ENCODE assay signal across 8 cellular contexts in genomic region chr18:12657849-12658829, GRCh38. TPM values are rescaled to one million over a fixed set of nuclear protein-coding genes. Genes with fewer than 3 reads are reported as not detected.
DNase-seq lines count a peak whose midpoint lies in the region; ATAC-seq, FAIRE-seq and TF ChIP-seq lines count a peak whose summit lies in the region.

TSS of gene SPIRE1 (minus strand) at chr18:12658107. CDS start at chr18:12657866, 241 bp downstream.

- H3K4me3 ChIP-seq in CD4-positive, CD25-positive, alpha-beta regulatory T cell (ENCODE audit: low read depth, low read length) = peak within 1 kb of the TSS; percentile 76
- peak within 1 kb of the TSS; percentile 78 for H3K4me3 ChIP-seq in SJCRH30
- peak within 1 kb of the TSS; percentile 45 to 97 (median 53) for H3K4me3 ChIP-seq in adrenal gland
- H3K4me3 ChIP-seq in heart right ventricle = peak within 1 kb of the TSS; percentile 67 to 89 (median 82)
- peak within 1 kb of the TSS; percentile 63 to 87 (median 74) for H3K4me3 ChIP-seq in pancreas

- FAIRE-seq in pancreas (lab: Jason Lieb, UNC) = no peak

- H3K36me3 ChIP-seq in CD4-positive, CD25-positive, alpha-beta regulatory T cell (ENCODE audit: control insufficient read depth, insufficient read depth, low read length) = no peaks in the 10 kb centered on the region
- H3K36me3 ChIP-seq in SJCRH30 = no peaks in the 10 kb centered on the region
- H3K36me3 ChIP-seq in adrenal gland (replicated peaks in 1 of 2) = no peaks in the 10 kb centered on the region
- peaks cover 0 to 16% (median 0%) of the 10 kb centered on the region in 9 donors for H3K36me3 ChIP-seq in heart right ventricle
- H3K36me3 ChIP-seq in pancreas = no peaks in the 10 kb centered on the region

- H3K27ac ChIP-seq in CD4-positive, CD25-positive, alpha-beta regulatory T cell (ENCODE audit: insufficient read depth, low read length, poor library complexity, severe bottlenecking) = no peak within 1 kb of the TSS
- peak within 1 kb of the TSS; percentile 62 for H3K27ac ChIP-seq in SJCRH30
- H3K27ac ChIP-seq in adrenal gland = peak within 1 kb of the TSS; percentile 84 to 99 (median 97)
- H3K27ac ChIP-seq in heart right ventricle = peak within 1 kb of the TSS; percentile 73 to 98 (median 95)
- H3K27ac ChIP-seq in pancreas = peak within 1 kb of the TSS; percentile 72 to 93 (median 78)

- H3K27me3 ChIP-seq in CD4-positive, CD25-positive, alpha-beta regulatory T cell (ENCODE audit: control insufficient read depth, insufficient read depth, low read length) = peaks cover 8% of the 10 kb centered on the region
- H3K27me3 ChIP-seq in SJCRH30 (no peaks in the 10 kb centered on the region), adrenal gland (no peaks in the 10 kb centered on the region), heart right ventricle (no peaks in the 10 kb centered on the region), pancreas (no peaks in the 10 kb centered on the region)

- TF ChIP-seq POLR2A in adrenal gland (IDR thresholded peaks at IDR 0.05) = peak; percentile 3 to 82

- peaks cover 6 to 17% (median 10%) of the 10 kb centered on the region in 4 donors for H3K4me1 Mint-ChIP-seq in CD4-positive, CD25-positive, alpha-beta regulatory T cell

- peak; percentile 28 to 44 (median 33) for DNase-seq in CD4-positive, CD25-positive, alpha-beta regulatory T cell
- DNase-seq in SJCRH30 (peak; percentile 43 to 58), adrenal gland (peak; percentile 72 to 85 (median 77)), heart right ventricle (peak; percentile 73 to 79), pancreas (peak; percentile 64 to 87 (median 76)), COLO829 (ENCODE audit: low spot score) (no peak)

- no peaks in the 10 kb centered on the region for H3K9me3 Mint-ChIP-seq in CD4-positive, CD25-positive, alpha-beta regulatory T cell

- WGBS in adrenal gland, 4 donors = 4 to 31% (median 13%) methylated on average over 11 to 125 of the region's 125 CpGs
- WGBS in heart right ventricle, 2 donors = 2% methylated on average over 95 to 125 of the region's 125 CpGs
- 3 to 5% methylated on average over 109 to 125 of the region's 125 CpGs for WGBS in pancreas, 2 donors

- peak; percentile 49 to 61 for ATAC-seq in CD4-positive, CD25-positive, alpha-beta regulatory T cell (ENCODE audit: low read depth in 2 of 2)
- ATAC-seq in GM19372 (IDR thresholded peaks at IDR 0.05; ENCODE audit: low read depth, unreplicated experiment) (peak; percentile 62), HG03520 (IDR thresholded peaks at IDR 0.05; ENCODE audit: unreplicated experiment) (peak; percentile 55), heart right ventricle (peak; percentile 83 to 94 (median 88)), pancreas (peak; percentile 81 to 89 (median 84))

- no peaks in the 10 kb centered on the region for H3K9me3 ChIP-seq in CD4-positive, CD25-positive, alpha-beta regulatory T cell (ENCODE audit: control insufficient read depth in 2 of 2, low read length in 2 of 2)
- no peaks in the 10 kb centered on the region for H3K9me3 ChIP-seq in SJCRH30 (replicated peaks)
- H3K9me3 ChIP-seq in adrenal gland (replicated peaks in 1 of 3) = no peaks in the 10 kb centered on the region
- no peaks in the 10 kb centered on the region for H3K9me3 ChIP-seq in heart right ventricle
- no peaks in the 10 kb centered on the region for H3K9me3 ChIP-seq in pancreas

- TF ChIP-seq CTCF in adrenal gland (IDR thresholded peaks at IDR 0.05) (no peak), heart right ventricle (IDR thresholded peaks at IDR 0.05) (peak in 3 of 9 donors; percentile 25 to 43 (median 28)), pancreas (IDR thresholded peaks at IDR 0.05) (no peak)

- H3K4me1 ChIP-seq in CD4-positive, CD25-positive, alpha-beta regulatory T cell (ENCODE audit: control insufficient read depth, insufficient read depth, low read length, poor library complexity, severe bottlenecking) = peaks cover 9% of the 10 kb centered on the region
- H3K4me1 ChIP-seq in SJCRH30 (no peaks in the 10 kb centered on the region), adrenal gland (replicated peaks in 1 of 2) (peaks cover 11 to 39% of the 10 kb centered on the region in 2 donors), heart right ventricle (peaks cover 0 to 39% (median 23%) of the 10 kb centered on the region in 9 donors), pancreas (peaks cover 0 to 15% (median 5%) of the 10 kb centered on the region in 3 donors)

- peaks cover 39% of the 10 kb centered on the region for H3K27me3 Mint-ChIP-seq in CD4-positive, CD25-positive, alpha-beta regulatory T cell

- H3K4me3 Mint-ChIP-seq in CD4-positive, CD25-positive, alpha-beta regulatory T cell = peak within 1 kb of the TSS; percentile 88 to 96 (median 94)

- H3K27ac Mint-ChIP-seq in CD4-positive, CD25-positive, alpha-beta regulatory T cell = peak within 1 kb of the TSS; percentile 44 to 95 (median 60)

- H3K36me3 Mint-ChIP-seq in CD4-positive, CD25-positive, alpha-beta regulatory T cell = no peaks in the 10 kb centered on the region

- intact Hi-C loops in adrenal gland (cut with DNase I) (loop anchor here in 1 of 2 donors (10.0 kb wide), 1 partner anchor 113 kb away; no protein-coding TSS in a partner anchor), heart right ventricle (cut with DNase I) (loop anchor here in 7 of 10 donors (1.0 to 10.0 kb wide), 11 partner anchors 113 to 281 kb away; partner anchors contain the start of genes PRELID3A (in 3 of the 7) and AFG3L2 (in 1 of the 7)), pancreas (cut with DNase I) (no loop called here)

RNA-seq across cellular contexts. Expression of gene SPIRE1, which starts in this region (rescaled TPM):
- 2.7 TPM for total RNA-seq in CD4-positive, CD25-positive, alpha-beta regulatory T cell
- polyA plus RNA-seq in CD4-positive, CD25-positive, alpha-beta regulatory T cell = under 1 TPM in 3 of 4 donors, not detected in 1; 0.13 to 0.61 (median 0.49) TPM
- 14.1 and 15.2 TPM in 2 replicates for total RNA-seq in SJCRH30 (2014; rRNA removed; shearing (Covaris generic))
- total RNA-seq in adrenal gland (10 to 100 TPM; 33.1 to 74.0 (median 60.6) TPM), heart right ventricle (10 to 100 TPM; 35.5 to 65.3 (median 48.9) TPM), pancreas (10 to 100 TPM in 4 of 6 donors, 1 to 10 TPM in 2; 7.1 to 17.6 (median 12.8) TPM)
- polyA plus RNA-seq in adrenal gland (10 to 100 TPM; 11.7 to 43.5 (median 15.8) TPM), heart right ventricle (10 to 100 TPM in 1 of 2 donors, 1 to 10 TPM in 1; 8.4 to 10.8 TPM), pancreas (1 to 10 TPM; 2.9 to 6.8 TPM)

Comparison
In these comparisons a context has a peak if more than half of its experiments do, and no peak if none do; other contexts are left out.
1. intact Hi-C loops: an anchor here in heart right ventricle (1.0 to 10.0 kb wide); none called in pancreas.